10 cellular contexts compared by ENCODE assay signal in the genomic region with DNA sequence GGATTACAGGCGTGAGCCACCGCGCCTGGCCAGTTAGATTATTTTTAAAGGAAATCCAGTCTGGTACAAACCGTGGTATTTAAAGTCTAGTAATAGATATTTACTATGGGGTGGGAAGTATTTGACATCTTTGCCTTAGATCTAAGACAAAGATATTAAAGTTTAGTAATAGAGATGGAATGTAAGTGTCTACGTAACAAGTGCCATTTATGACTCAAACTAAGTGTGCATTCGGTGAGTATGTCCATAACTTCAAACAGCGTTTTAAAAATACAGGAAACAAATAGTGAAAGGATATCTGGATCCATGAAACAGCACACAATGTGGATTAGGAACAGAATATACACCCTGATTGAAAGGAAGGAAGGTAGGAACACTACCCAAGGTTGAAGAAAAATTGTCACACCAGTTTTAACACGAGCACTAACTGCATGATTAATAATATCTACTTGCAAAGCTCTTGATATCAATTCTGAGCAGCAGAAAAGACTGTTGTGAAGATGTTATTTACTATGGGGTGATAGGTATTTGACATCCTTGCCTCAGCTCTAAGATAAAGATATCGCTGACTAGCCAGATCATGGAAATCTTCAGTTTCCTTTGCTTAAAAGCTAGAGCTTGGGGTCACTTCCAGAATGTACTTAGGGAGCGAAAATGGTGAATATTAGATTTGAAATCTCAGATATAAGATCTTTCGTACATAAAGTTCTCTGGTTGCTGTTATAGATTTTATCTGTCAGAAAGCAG. TPM values are rescaled to one million over a fixed set of nuclear protein-coding genes. Genes with fewer than 3 reads are reported as not detected.
DNase-seq lines count a peak whose midpoint lies in the region; TF ChIP-seq lines count a peak whose summit lies in the region.
"Had no signal": no experiment of that assay in that cellular context is flagged by ENCODE, and none has a peak within 500 bp of the region (broad histone marks: within the 10 kb centered on the region; RNA-seq: fewer than 3 reads in every experiment).

No MANE protein-coding gene starts in this region.

- H3K4me3 Mint-ChIP-seq in activated naive CD8-positive, alpha-beta T cell treated with anti-CD3 and anti-CD28 coated beads for 36 hours = no peak overlapping the region
- H3K4me3 Mint-ChIP-seq in immature natural killer cell (peak overlapping the region in 1 of 5 donors; percentile 11), nephron progenitor cell (no peak overlapping the region)

- H3K9me3 Mint-ChIP-seq in activated naive CD8-positive, alpha-beta T cell treated with anti-CD3 and anti-CD28 coated beads for 36 hours = no peaks in the 10 kb centered on the region
- no peaks in the 10 kb centered on the region for H3K9me3 Mint-ChIP-seq in immature natural killer cell
- peaks cover 26% of the 10 kb centered on the region for H3K9me3 Mint-ChIP-seq in nephron progenitor cell

- peak; percentile 40 for DNase-seq in AG08395 (ENCODE audit: low spot score)
- peak; percentile 91 for DNase-seq in HCEC 1CT
- no peak for DNase-seq in activated naive CD8-positive, alpha-beta T cell treated with anti-CD3 and anti-CD28 coated beads for 36 hours
- DNase-seq in immature natural killer cell = no peak
- no peak for DNase-seq in NOMO-1 treated with DMSO at 0.1 percent for 48 hours (lab: John Stamatoyannopoulos, UW; ENCODE audit: unreplicated experiment)
- DNase-seq in nephron progenitor cell = no peak
- no peak for DNase-seq in NCI-H82 (lab: John Stamatoyannopoulos, UW)
- no peak for DNase-seq in KBM-7
- DNase-seq: stimulated activated CD4-positive, alpha-beta T cell treated with anti-CD3 and anti-CD28 coated beads, Interleukin-1b, Interleukin-23, amount 100 ng/mL, for 48 hours; upper lobe of left lung had no signal

- H3K36me3 Mint-ChIP-seq in activated naive CD8-positive, alpha-beta T cell treated with anti-CD3 and anti-CD28 coated beads for 36 hours = peaks cover 30% of the 10 kb centered on the region
- H3K36me3 Mint-ChIP-seq in immature natural killer cell = peaks cover 0 to 10% (median 7%) of the 10 kb centered on the region in 3 donors
- peaks cover 54% of the 10 kb centered on the region for H3K36me3 Mint-ChIP-seq in nephron progenitor cell (ENCODE audit: low read depth)

- in situ Hi-C loops in KBM-7 (cut with MboI; ENCODE audit: low pct_unique_long_range_greater_than_20kb, low sequenced_read_pairs) = no loop called here

- H3K27ac Mint-ChIP-seq in activated naive CD8-positive, alpha-beta T cell treated with anti-CD3 and anti-CD28 coated beads for 36 hours = peak overlapping the region; percentile 63
- H3K27ac Mint-ChIP-seq in immature natural killer cell = peak overlapping the region in 4 of 6 donors; percentile 33 to 74 (median 59)
- H3K27ac Mint-ChIP-seq in nephron progenitor cell = no peak overlapping the region

- no peaks in the 10 kb centered on the region for H3K27me3 Mint-ChIP-seq in activated naive CD8-positive, alpha-beta T cell treated with anti-CD3 and anti-CD28 coated beads for 36 hours
- peaks cover 0 to 4% (median 0%) of the 10 kb centered on the region in 3 donors for H3K27me3 Mint-ChIP-seq in immature natural killer cell (ENCODE audit: low read depth in 3 of 3)
- no peaks in the 10 kb centered on the region for H3K27me3 Mint-ChIP-seq in nephron progenitor cell (ENCODE audit: low read depth, poor library complexity)

- no peak for TF ChIP-seq CTCF in nephron progenitor cell (IDR thresholded peaks at IDR 0.05)

- H3K4me1 Mint-ChIP-seq in activated naive CD8-positive, alpha-beta T cell treated with anti-CD3 and anti-CD28 coated beads for 36 hours = peaks cover 44% of the 10 kb centered on the region
- H3K4me1 Mint-ChIP-seq in immature natural killer cell (peaks cover 61 to 92% of the 10 kb centered on the region in 2 donors), nephron progenitor cell (no peaks in the 10 kb centered on the region)

RNA-seq across cellular contexts. Expression of gene EPC1, which starts 48.7 kb away (rescaled TPM):
- 10 to 100 TPM; 32.1 to 33.1 TPM for total RNA-seq in activated naive CD8-positive, alpha-beta T cell treated with anti-CD3 and anti-CD28 coated beads for 36 hours
- 10 to 100 TPM; 43.1 to 63.4 (median 50.5) TPM for polyA plus RNA-seq in immature natural killer cell

Comparison
In these comparisons a context has a peak if more than half of its experiments do, and no peak if none do; other contexts are left out.
1. DNase-seq: peak in AG08395 (single experiment) and HCEC 1CT (single experiment); none in activated naive CD8-positive, alpha-beta T cell treated with anti-CD3 and anti-CD28 coated beads for 36 hours (single experiment), immature natural killer cell (0 of 3), NOMO-1 treated with DMSO at 0.1 percent for 48 hours (single experiment), nephron progenitor cell (single experiment), NCI-H82 (single experiment) and KBM-7 (single experiment).